Comparison of ENCODE assay signal across 10 cellular contexts in the genomic region with DNA sequence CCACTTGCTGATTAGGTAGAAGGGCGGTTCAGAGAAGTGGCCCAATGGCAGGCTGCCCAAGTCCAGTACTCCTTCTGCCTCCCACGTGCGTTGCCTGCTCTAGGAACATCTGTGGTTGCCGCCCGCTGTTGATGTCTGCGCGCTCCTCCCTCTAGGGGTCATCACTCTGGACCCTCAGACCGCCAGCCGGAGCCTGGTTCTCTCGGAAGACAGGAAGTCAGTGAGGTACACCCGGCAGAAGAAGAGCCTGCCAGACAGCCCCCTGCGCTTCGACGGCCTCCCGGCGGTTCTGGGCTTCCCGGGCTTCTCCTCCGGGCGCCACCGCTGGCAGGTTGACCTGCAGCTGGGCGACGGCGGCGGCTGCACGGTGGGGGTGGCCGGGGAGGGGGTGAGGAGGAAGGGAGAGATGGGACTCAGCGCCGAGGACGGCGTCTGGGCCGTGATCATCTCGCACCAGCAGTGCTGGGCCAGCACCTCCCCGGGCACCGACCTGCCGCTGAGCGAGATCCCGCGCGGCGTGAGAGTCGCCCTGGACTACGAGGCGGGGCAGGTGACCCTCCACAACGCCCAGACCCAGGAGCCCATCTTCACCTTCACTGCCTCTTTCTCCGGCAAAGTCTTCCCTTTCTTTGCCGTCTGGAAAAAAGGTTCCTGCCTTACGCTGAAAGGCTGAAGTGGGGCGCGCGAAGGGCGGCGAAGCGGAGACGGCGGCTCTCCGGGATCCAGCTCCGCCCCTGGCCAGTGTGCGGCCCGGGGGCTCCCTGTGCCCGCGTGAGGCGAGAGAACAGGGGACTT. TPM values are rescaled to one million over a fixed set of nuclear protein-coding genes. Genes with fewer than 3 reads are reported as not detected.
DNase-seq lines count a peak whose midpoint lies in the region; ATAC-seq, FAIRE-seq and TF ChIP-seq lines count a peak whose summit lies in the region.
"Had no signal": no experiment of that assay in that cellular context is flagged by ENCODE, and none has a peak within 500 bp of the region (broad histone marks: within the 10 kb centered on the region; RNA-seq: fewer than 3 reads in every experiment).

No MANE protein-coding gene starts in this region.

- DNase-seq in DMS 273 (lab: John Stamatoyannopoulos, UW; ENCODE audit: unreplicated experiment) (peak; percentile 69), NCI-H2227 (lab: John Stamatoyannopoulos, UW; ENCODE audit: unreplicated experiment) (peak; percentile 40), SIG-M5 treated with dmso at 0.1 percent for 504 hours (lab: John Stamatoyannopoulos, UW; ENCODE audit: unreplicated experiment) (no peak), substantia nigra (lab: John Stamatoyannopoulos, UW) (no peak), GM12892 (ENCODE audit: insufficient read length) (no peak), RKO (ENCODE audit: low spot score) (no peak)
- no peak for DNase-seq in effector memory CD8-positive, alpha-beta T cell
- DNase-seq: caudate nucleus, KG1 had no signal

- no peak for FAIRE-seq in GM12892 (lab: Jason Lieb, UNC)

- no peaks in the 10 kb centered on the region for H3K9me3 Mint-ChIP-seq in effector memory CD8-positive, alpha-beta T cell
- no peaks in the 10 kb centered on the region for H3K9me3 Mint-ChIP-seq in nephron

- no peak overlapping the region for H3K27ac ChIP-seq in substantia nigra (ENCODE audit: low read depth, low read length, poor library complexity, severe bottlenecking)

- H3K27ac Mint-ChIP-seq in effector memory CD8-positive, alpha-beta T cell: no peak overlapping the region
- H3K27ac Mint-ChIP-seq in nephron: no peak overlapping the region

- peaks cover 2% of the 10 kb centered on the region for H3K36me3 Mint-ChIP-seq in effector memory CD8-positive, alpha-beta T cell (ENCODE audit: insufficient read depth)
- no peaks in the 10 kb centered on the region for H3K36me3 Mint-ChIP-seq in nephron (ENCODE audit: low read depth)

- H3K27me3 Mint-ChIP-seq in effector memory CD8-positive, alpha-beta T cell: peaks cover 80 to 91% of the 10 kb centered on the region in 2 donors
- peaks cover 94% of the 10 kb centered on the region for H3K27me3 Mint-ChIP-seq in nephron (ENCODE audit: low read depth)

- peaks cover 0 to 5% of the 10 kb centered on the region in 2 donors for H3K4me1 Mint-ChIP-seq in effector memory CD8-positive, alpha-beta T cell (ENCODE audit: low read depth in 2 of 2)
- no peaks in the 10 kb centered on the region for H3K4me1 Mint-ChIP-seq in nephron

- peak; percentile 29 for ATAC-seq in effector memory CD8-positive, alpha-beta T cell (replicated peaks)

- TF ChIP-seq CTCF in nephron (IDR thresholded peaks at IDR 0.05; ENCODE audit: unreplicated experiment in 3 of 3): peak in 1 of 3 experiments; percentile 20

- peak overlapping the region in 1 of 2 donors; percentile 46 for H3K4me3 Mint-ChIP-seq in effector memory CD8-positive, alpha-beta T cell
- peak overlapping the region; percentile 29 to 48 (median 42) for H3K4me3 Mint-ChIP-seq in nephron

- TF ChIP-seq POLR2A in GM12892 (IDR thresholded peaks at IDR 0.05; ENCODE audit: low read depth, low read length): no peak

RNA-seq across cellular contexts. Expression of gene TRIM15, which starts 8.5 kb away (rescaled TPM):
- polyA plus RNA-seq in GM12892 (2012; ENCODE audit: missing spikeins): not detected

RNA-seq across cellular contexts. Expression of gene TRIM10, which starts 10.9 kb away (rescaled TPM):
- not detected for polyA plus RNA-seq in GM12892 (2012; ENCODE audit: missing spikeins)

RNA-seq across cellular contexts. Expression of gene TRIM40, which starts 35.9 kb away (rescaled TPM):
- not detected for polyA plus RNA-seq in GM12892 (2012; ENCODE audit: missing spikeins)

RNA-seq across cellular contexts. Expression of gene TRIM26, which starts 41.3 kb away (rescaled TPM):
- 22.7 TPM for polyA plus RNA-seq in GM12892 (2012; ENCODE audit: missing spikeins)

RNA-seq across cellular contexts. Expression of gene TRIM31, which starts 59.0 kb away (rescaled TPM):
- not detected for polyA plus RNA-seq in GM12892 (2012; ENCODE audit: missing spikeins)

Comparison
In these comparisons a context has a peak if more than half of its experiments do, and no peak if none do; other contexts are left out.
1. DNase-seq: peak in DMS 273 (single experiment) and NCI-H2227 (single experiment); none in effector memory CD8-positive, alpha-beta T cell (0 of 3), SIG-M5 treated with dmso at 0.1 percent for 504 hours (single experiment), substantia nigra (0 of 49), GM12892 (single experiment) and RKO (single experiment).